Comparison of ENCODE assay signal across 1 cellular context in genomic region chr18:48974304-48975220, GRCh38.
TF ChIP-seq lines count a peak whose summit lies in the region.

No MANE protein-coding gene starts in this region.

TF ChIP-seq in SK-N-SH treated with all-trans-retinoic acid at 6 μM for 48 hours, 23 proteins besides CTCF, POLR2A, EP300 and RAD21 (continued from another document):
- TF ChIP-seq CSRNP3 (CRISPR knock-in tag; IDR thresholded peaks at IDR 0.05) (no peak), TCF4 (CRISPR knock-in tag; IDR thresholded peaks at IDR 0.05; ENCODE audit: borderline replicate concordance) (no peak)
